In the genomic region with DNA sequence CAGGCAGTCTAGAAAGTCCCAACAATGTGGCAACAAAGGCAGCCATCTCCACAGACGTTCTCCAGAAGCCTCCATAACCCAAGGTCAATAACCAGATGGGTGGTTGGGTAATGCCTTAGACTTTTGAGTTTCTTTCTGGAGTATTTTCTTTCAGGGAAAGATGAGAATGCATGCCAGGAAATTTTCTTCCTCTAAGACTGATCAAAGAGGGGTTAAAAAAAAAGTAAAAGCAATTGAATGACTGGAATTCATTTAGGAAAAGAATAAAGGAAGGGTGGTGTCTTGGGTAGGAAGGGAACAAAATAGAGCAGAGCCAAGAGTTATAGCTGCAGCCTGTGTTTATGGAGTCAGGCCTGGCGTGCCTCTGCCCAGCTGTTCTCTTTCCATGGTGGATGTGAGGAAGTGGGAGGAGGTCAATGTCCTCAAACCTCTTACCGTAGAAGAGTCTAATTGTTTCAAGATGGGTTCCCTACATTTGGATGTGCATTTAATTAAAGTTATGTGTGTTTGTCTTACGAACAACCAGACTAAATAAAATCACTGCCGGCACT, we compare ENCODE assay signal across 1 cellular context.
TF ChIP-seq lines count a peak whose summit lies in the region.

No MANE protein-coding gene starts in this region.

TF ChIP-seq in WTC11, 78 proteins besides CTCF, POLR2A, EP300 and RAD21 (continued from another document):
- no peak for TF ChIP-seq ZNF138 (CRISPR knock-in tag; conservative IDR thresholded peaks at IDR 0.05)
